In the genomic region with DNA sequence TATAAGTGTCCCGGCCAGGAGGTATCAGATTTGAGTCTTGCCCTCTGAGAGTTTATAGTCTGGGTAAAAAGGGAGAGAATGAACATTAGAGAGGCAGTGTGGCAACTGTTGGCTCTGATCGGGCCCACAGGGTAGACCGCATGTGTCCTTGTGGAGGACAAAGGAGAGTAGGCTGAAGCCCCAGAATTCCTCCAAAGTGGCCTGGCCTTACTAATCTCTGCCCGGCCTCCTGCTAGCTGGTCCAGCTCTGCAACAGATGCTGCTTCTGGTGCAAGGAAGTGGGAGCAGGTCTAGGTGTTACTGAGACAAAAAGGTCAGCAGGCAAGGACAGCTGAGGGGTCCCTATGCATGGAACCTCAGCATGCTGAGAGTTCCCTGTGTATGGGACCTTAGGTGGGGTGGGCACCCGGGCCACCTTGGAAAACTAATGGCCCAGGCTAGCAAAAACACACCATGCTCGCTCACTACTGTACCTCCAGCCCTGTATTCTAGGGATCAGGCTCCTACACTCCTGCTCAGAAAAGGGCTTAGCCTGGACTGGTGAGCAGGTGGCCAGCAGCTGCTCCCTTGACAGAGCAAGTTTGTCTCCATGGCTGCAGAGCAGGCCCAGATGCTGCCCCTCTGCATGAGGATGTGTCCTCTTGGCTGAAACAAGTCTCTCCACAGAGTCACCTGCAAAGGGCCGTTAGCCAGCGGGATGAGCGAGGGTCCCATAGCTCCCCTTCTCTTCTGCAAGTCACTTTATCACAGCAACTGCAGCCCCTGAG, we compare ENCODE assay signal across 1 cellular context.
TF ChIP-seq lines count a peak whose summit lies in the region.

No MANE protein-coding gene starts in this region.

TF ChIP-seq in K562, 482 proteins besides CTCF, POLR2A, EP300 and RAD21 (continued from another document):
- TF ChIP-seq, protein P1, sequence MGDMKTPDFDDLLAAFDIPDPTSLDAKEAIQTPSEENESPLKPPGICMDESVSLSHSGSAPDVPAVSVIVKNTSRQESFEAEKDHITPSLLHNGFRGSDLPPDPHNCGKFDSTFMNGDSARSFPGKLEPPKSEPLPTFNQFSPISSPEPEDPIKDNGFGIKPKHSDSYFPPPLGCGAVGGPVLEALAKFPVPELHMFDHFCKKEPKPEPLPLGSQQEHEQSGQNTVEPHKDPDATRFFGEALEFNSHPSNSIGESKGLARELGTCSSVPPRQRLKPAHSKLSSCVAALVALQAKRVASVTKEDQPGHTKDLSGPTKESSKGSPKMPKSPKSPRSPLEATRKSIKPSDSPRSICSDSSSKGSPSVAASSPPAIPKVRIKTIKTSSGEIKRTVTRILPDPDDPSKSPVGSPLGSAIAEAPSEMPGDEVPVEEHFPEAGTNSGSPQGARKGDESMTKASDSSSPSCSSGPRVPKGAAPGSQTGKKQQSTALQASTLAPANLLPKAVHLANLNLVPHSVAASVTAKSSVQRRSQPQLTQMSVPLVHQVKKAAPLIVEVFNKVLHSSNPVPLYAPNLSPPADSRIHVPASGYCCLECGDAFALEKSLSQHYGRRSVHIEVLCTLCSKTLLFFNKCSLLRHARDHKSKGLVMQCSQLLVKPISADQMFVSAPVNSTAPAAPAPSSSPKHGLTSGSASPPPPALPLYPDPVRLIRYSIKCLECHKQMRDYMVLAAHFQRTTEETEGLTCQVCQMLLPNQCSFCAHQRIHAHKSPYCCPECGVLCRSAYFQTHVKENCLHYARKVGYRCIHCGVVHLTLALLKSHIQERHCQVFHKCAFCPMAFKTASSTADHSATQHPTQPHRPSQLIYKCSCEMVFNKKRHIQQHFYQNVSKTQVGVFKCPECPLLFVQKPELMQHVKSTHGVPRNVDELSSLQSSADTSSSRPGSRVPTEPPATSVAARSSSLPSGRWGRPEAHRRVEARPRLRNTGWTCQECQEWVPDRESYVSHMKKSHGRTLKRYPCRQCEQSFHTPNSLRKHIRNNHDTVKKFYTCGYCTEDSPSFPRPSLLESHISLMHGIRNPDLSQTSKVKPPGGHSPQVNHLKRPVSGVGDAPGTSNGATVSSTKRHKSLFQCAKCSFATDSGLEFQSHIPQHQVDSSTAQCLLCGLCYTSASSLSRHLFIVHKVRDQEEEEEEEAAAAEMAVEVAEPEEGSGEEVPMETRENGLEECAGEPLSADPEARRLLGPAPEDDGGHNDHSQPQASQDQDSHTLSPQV (IDR thresholded peaks at IDR 0.05) = no peak
- TF ChIP-seq ZNF146 (CRISPR knock-in tag; IDR thresholded peaks at IDR 0.05; ENCODE audit: unreplicated experiment) (no peak), ZNF12 (CRISPR knock-in tag; IDR thresholded peaks at IDR 0.05) (no peak), SP1 (CRISPR knock-in tag; IDR thresholded peaks at IDR 0.05) (no peak), TSHZ1 (CRISPR knock-in tag; IDR thresholded peaks at IDR 0.05) (no peak), PHTF2 (CRISPR knock-in tag; IDR thresholded peaks at IDR 0.05) (no peak), GTF2A2 (tag; IDR thresholded peaks at IDR 0.05) (no peak), ZNF740 (CRISPR knock-in tag; IDR thresholded peaks at IDR 0.05) (no peak), ZNF740 (tag; IDR thresholded peaks at IDR 0.05) (no peak), NCOA6 (IDR thresholded peaks at IDR 0.05) (no peak), COPS2 (conservative IDR thresholded peaks at IDR 0.05) (no peak), SMARCE1 (IDR thresholded peaks at IDR 0.05) (no peak), CTCFL (IDR thresholded peaks at IDR 0.05; ENCODE audit: borderline replicate concordance, insufficient read depth, low read depth, low read length, poor library complexity, severe bottlenecking) (no peak), ZNF318 (IDR thresholded peaks at IDR 0.05; ENCODE audit: borderline replicate concordance in 1 of 2, low read depth in 1 of 2) (no peak)
- TF ChIP-seq, protein P2, sequence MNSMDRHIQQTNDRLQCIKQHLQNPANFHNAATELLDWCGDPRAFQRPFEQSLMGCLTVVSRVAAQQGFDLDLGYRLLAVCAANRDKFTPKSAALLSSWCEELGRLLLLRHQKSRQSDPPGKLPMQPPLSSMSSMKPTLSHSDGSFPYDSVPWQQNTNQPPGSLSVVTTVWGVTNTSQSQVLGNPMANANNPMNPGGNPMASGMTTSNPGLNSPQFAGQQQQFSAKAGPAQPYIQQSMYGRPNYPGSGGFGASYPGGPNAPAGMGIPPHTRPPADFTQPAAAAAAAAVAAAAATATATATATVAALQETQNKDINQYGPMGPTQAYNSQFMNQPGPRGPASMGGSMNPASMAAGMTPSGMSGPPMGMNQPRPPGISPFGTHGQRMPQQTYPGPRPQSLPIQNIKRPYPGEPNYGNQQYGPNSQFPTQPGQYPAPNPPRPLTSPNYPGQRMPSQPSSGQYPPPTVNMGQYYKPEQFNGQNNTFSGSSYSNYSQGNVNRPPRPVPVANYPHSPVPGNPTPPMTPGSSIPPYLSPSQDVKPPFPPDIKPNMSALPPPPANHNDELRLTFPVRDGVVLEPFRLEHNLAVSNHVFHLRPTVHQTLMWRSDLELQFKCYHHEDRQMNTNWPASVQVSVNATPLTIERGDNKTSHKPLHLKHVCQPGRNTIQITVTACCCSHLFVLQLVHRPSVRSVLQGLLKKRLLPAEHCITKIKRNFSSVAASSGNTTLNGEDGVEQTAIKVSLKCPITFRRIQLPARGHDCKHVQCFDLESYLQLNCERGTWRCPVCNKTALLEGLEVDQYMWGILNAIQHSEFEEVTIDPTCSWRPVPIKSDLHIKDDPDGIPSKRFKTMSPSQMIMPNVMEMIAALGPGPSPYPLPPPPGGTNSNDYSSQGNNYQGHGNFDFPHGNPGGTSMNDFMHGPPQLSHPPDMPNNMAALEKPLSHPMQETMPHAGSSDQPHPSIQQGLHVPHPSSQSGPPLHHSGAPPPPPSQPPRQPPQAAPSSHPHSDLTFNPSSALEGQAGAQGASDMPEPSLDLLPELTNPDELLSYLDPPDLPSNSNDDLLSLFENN (IDR thresholded peaks at IDR 0.05; ENCODE audit: low read depth in 2 of 2, low read length in 2 of 2) = no peak
